Comparison of ENCODE assay signal across 11 cellular contexts in genomic region chr7:28599411-28599810, GRCh38.
"Had no signal": no experiment of that assay in that cellular context is flagged by ENCODE, and none has a peak within 500 bp of the region (broad histone marks: within the 10 kb centered on the region; RNA-seq: fewer than 3 reads in every experiment).

No MANE protein-coding gene starts in this region.

- DNase-seq: GM23248, GOT3, H7, H9, HCEC 1CT, HFFc6 had no signal

- H3K4me2 ChIP-seq: GM23338 had no signal

- H3K27ac ChIP-seq: GM23248 had no signal

- H3K4me1 ChIP-seq: HAP-1 had no signal

- FAIRE-seq: H1, H54 had no signal

- H3K9ac ChIP-seq: GM23248 had no signal

- H3K4me3 ChIP-seq: GM23248, GM23338, HAP-1 had no signal

- H2AFZ ChIP-seq: GM23248, GM23338 had no signal

- H3K9me3 ChIP-seq: HAP-1 had no signal

- ATAC-seq: GM23338, HCT116 had no signal

- H3K36me3 ChIP-seq: HAP-1 had no signal
